1 cellular context compared by ENCODE assay signal in genomic region chr19:5679289-5680082, GRCh38.
TF ChIP-seq lines count a peak whose summit lies in the region.

No MANE protein-coding gene starts in this region.

TF ChIP-seq in HCT116, 20 proteins besides CTCF, POLR2A, EP300 and RAD21 (continued from another document):
- TF ChIP-seq YY1 (IDR thresholded peaks at IDR 0.05; ENCODE audit: extremely low read depth, insufficient replicate concordance, low read depth, low read length) (no peak), POLR2AphosphoS5 (IDR thresholded peaks at IDR 0.05; ENCODE audit: low read depth, low read length) (no peak), SIN3A (IDR thresholded peaks at IDR 0.05; ENCODE audit: low read depth) (no peak)
- TF ChIP-seq, protein P1, sequence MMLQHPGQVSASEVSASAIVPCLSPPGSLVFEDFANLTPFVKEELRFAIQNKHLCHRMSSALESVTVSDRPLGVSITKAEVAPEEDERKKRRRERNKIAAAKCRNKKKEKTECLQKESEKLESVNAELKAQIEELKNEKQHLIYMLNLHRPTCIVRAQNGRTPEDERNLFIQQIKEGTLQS (IDR thresholded peaks at IDR 0.05), result no peak
- TF ChIP-seq, protein P2, sequence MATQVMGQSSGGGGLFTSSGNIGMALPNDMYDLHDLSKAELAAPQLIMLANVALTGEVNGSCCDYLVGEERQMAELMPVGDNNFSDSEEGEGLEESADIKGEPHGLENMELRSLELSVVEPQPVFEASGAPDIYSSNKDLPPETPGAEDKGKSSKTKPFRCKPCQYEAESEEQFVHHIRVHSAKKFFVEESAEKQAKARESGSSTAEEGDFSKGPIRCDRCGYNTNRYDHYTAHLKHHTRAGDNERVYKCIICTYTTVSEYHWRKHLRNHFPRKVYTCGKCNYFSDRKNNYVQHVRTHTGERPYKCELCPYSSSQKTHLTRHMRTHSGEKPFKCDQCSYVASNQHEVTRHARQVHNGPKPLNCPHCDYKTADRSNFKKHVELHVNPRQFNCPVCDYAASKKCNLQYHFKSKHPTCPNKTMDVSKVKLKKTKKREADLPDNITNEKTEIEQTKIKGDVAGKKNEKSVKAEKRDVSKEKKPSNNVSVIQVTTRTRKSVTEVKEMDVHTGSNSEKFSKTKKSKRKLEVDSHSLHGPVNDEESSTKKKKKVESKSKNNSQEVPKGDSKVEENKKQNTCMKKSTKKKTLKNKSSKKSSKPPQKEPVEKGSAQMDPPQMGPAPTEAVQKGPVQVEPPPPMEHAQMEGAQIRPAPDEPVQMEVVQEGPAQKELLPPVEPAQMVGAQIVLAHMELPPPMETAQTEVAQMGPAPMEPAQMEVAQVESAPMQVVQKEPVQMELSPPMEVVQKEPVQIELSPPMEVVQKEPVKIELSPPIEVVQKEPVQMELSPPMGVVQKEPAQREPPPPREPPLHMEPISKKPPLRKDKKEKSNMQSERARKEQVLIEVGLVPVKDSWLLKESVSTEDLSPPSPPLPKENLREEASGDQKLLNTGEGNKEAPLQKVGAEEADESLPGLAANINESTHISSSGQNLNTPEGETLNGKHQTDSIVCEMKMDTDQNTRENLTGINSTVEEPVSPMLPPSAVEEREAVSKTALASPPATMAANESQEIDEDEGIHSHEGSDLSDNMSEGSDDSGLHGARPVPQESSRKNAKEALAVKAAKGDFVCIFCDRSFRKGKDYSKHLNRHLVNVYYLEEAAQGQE (IDR thresholded peaks at IDR 0.05; ENCODE audit: low read depth), result no peak
